ENCODE assay signal across 16 cellular contexts in the genomic region with DNA sequence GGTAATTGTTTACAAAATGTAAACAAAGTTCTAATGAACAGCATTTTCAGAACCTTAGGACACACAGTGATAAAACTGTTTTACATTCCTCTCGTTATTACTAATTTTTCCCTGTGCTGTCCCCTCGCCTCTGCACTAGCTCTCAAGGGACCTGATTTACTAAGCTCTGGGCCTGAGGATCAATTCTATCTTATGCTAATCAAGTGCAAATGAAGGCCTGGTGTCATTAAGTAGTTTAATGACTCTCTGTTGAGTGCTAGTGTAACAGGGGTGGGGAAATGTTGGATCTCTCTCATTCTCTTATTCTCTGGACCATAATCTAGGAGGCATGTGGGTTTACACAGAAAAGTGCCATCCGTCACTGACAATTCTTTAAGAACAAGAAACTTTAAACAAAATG.
DNase-seq lines count a peak whose midpoint lies in the region; ATAC-seq and TF ChIP-seq lines count a peak whose summit lies in the region.
"Had no signal": no experiment of that assay in that cellular context is flagged by ENCODE, and none has a peak within 500 bp of the region (broad histone marks: within the 10 kb centered on the region; RNA-seq: fewer than 3 reads in every experiment).

No MANE protein-coding gene starts in this region.

- no peaks in the 10 kb centered on the region for H3K36me3 ChIP-seq in GM23338 (ENCODE audit: insufficient read depth)

- 0 out of 2 replicates have a peak overlapping the region, but pooled peaks have one; percentile 22 for H3K27ac Mint-ChIP-seq in GM23338
- no peak overlapping the region; the same call in 1 of the 2 replicates for H3K27ac Mint-ChIP-seq in WTC11
- peak overlapping the region; percentile 82 for H3K27ac Mint-ChIP-seq in glutamatergic neuron (ENCODE audit: unreplicated experiment)

- H3K4me3 Mint-ChIP-seq in GM23338: no peak overlapping the region
- H3K4me3 Mint-ChIP-seq in WTC11: no peak overlapping the region
- H3K4me3 Mint-ChIP-seq in glutamatergic neuron (ENCODE audit: unreplicated experiment): peak overlapping the region; percentile 57

- POLR2A ChIA-PET in WTC11 (lab: Charles Lee): no interaction called here

- no peaks in the 10 kb centered on the region for H3K36me3 Mint-ChIP-seq in GM23338 (ENCODE audit: low read depth)
- H3K36me3 Mint-ChIP-seq in WTC11: no peaks in the 10 kb centered on the region
- H3K36me3 Mint-ChIP-seq in glutamatergic neuron (ENCODE audit: unreplicated experiment): no peaks in the 10 kb centered on the region
- H3K36me3 Mint-ChIP-seq: CD4-positive, alpha-beta memory T cell had no signal

- peak; percentile 80 for ATAC-seq in GM23338
- peak; percentile 80 for ATAC-seq in WTC11

- no peaks in the 10 kb centered on the region for H3K9me2 ChIP-seq in GM23338 (ENCODE audit: insufficient read depth)

- DNase-seq in GM23338 (ENCODE audit: low spot score) (peak; percentile 38), WTC11 (ENCODE audit: low spot score) (no peak), glutamatergic neuron (no peak), GM03348 (ENCODE audit: low spot score) (no peak), NCI-H2196 treated with DMSO at 0.1 percent for 48 hours (lab: John Stamatoyannopoulos, UW; ENCODE audit: unreplicated experiment) (no peak)
- DNase-seq in activated naive CD4-positive, alpha-beta T cell treated with Interleukin-2 at 50 U/mL for 16 hours: no peak
- DNase-seq: C1 segment of cervical spinal cord; Calu3; CD4-positive, alpha-beta memory T cell; COR-L47; DMS53; DMS79 treated with DMSO at 0.1 percent for 48 hours; GF-D8; GOT3; H7; HCEC 1CT had no signal

- peaks cover 7% of the 10 kb centered on the region for H3K27me3 Mint-ChIP-seq in GM23338 (ENCODE audit: insufficient read depth, low read depth, poor library complexity)
- no peaks in the 10 kb centered on the region for H3K27me3 Mint-ChIP-seq in WTC11 (ENCODE audit: low read depth)
- peaks cover 6% of the 10 kb centered on the region for H3K27me3 Mint-ChIP-seq in glutamatergic neuron (ENCODE audit: unreplicated experiment)

- no peak overlapping the region for H3K27ac ChIP-seq in GM23338 (ENCODE audit: low read depth)

- no peak for TF ChIP-seq CTCF in GM23338 (conservative IDR thresholded peaks at IDR 0.05; ENCODE audit: low read depth in 2 of 2)
- no peak for TF ChIP-seq CTCF in WTC11 (IDR thresholded peaks at IDR 0.05)
- no peak for TF ChIP-seq CTCF in glutamatergic neuron (IDR thresholded peaks at IDR 0.05; ENCODE audit: partially characterized antibody, unreplicated experiment)

- H3K4me1 Mint-ChIP-seq in GM23338 (peaks cover 30% of the 10 kb centered on the region), WTC11 (peaks cover 30% of the 10 kb centered on the region), glutamatergic neuron (ENCODE audit: low read depth, unreplicated experiment) (peaks cover 22% of the 10 kb centered on the region)

- H3K79me2 ChIP-seq in GM23338 (replicated peaks; ENCODE audit: insufficient read depth): no peaks in the 10 kb centered on the region

- H3K9me3 Mint-ChIP-seq in GM23338 (no peaks in the 10 kb centered on the region), WTC11 (no peaks in the 10 kb centered on the region), glutamatergic neuron (ENCODE audit: unreplicated experiment) (peaks cover 8% of the 10 kb centered on the region)

- H3K27me3 ChIP-seq in GM23338 (ENCODE audit: insufficient read depth): no peaks in the 10 kb centered on the region

- no peak overlapping the region for H3K4me3 ChIP-seq in GM23338

- CTCF ChIA-PET in WTC11 (lab: Charles Lee): interaction anchor here (1.0 to 2.5 kb wide), 3 partner anchors 10 to 116 kb away, joined by 3 to 11 read pairs (median 7); partner anchors contain the start of gene WDR41

- H4K20me1 ChIP-seq in GM23338 (replicated peaks; ENCODE audit: insufficient read depth): no peaks in the 10 kb centered on the region

- no peaks in the 10 kb centered on the region for H3F3A ChIP-seq in GM23338 (replicated peaks; ENCODE audit: low read depth)

- no peak overlapping the region; the same call in 1 of the 2 replicates for H3K4me2 ChIP-seq in GM23338

- H2AFZ ChIP-seq in GM23338: no peak overlapping the region

- H3K4me1 ChIP-seq in GM23338 (ENCODE audit: insufficient read depth): peaks cover 14% of the 10 kb centered on the region

TF ChIP-seq in WTC11, 78 proteins besides CTCF, POLR2A, EP300 and RAD21:
- TF ChIP-seq GRHL2 (CRISPR knock-in tag; IDR thresholded peaks at IDR 0.05; ENCODE audit: insufficient replicate concordance, severe bottlenecking) (no peak), ETV6 (CRISPR knock-in tag; IDR thresholded peaks at IDR 0.05) (no peak), OVOL2 (CRISPR knock-in tag; IDR thresholded peaks at IDR 0.05; ENCODE audit: borderline replicate concordance) (no peak), ZNF317 (CRISPR knock-in tag; IDR thresholded peaks at IDR 0.05; ENCODE audit: borderline replicate concordance, low read depth) (no peak), AR (CRISPR knock-in tag; IDR thresholded peaks at IDR 0.05) (no peak), SP1 (CRISPR knock-in tag; conservative IDR thresholded peaks at IDR 0.05) (no peak), IRF1 (CRISPR knock-in tag; IDR thresholded peaks at IDR 0.05) (no peak), TEAD1 (CRISPR knock-in tag; IDR thresholded peaks at IDR 0.05) (no peak), NFATC4 (CRISPR knock-in tag; IDR thresholded peaks at IDR 0.05) (no peak), HMGA2 (CRISPR knock-in tag; IDR thresholded peaks at IDR 0.05) (no peak)
- TF ChIP-seq, protein P1, sequence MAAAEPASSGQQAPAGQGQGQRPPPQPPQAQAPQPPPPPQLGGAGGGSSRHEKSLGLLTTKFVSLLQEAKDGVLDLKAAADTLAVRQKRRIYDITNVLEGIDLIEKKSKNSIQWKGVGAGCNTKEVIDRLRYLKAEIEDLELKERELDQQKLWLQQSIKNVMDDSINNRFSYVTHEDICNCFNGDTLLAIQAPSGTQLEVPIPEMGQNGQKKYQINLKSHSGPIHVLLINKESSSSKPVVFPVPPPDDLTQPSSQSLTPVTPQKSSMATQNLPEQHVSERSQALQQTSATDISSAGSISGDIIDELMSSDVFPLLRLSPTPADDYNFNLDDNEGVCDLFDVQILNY (CRISPR knock-in tag; IDR thresholded peaks at IDR 0.05): no peak
